Comparison of ENCODE assay signal across 18 cellular contexts in the genomic region with DNA sequence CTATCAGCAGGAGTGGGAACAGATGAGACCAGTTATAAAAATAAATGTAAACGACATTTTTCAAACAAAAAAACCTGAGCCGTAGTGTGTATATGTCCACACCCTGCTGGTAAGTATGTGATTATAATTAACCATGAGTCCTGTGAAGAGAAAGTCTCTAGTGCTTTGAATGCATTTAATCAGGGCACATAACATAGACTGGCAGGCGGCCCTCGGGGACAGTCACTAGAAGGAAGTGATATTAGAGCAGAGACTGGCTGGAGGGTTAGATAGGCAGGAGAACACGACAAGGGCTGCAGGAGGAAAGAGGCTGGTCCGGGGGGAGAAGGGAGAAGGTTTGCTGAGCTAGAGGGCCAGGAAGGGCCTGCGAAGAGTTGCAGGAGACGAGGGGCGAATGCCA. TPM values are rescaled to one million over a fixed set of nuclear protein-coding genes. Genes with fewer than 3 reads are reported as not detected.
DNase-seq lines count a peak whose midpoint lies in the region; ATAC-seq and TF ChIP-seq lines count a peak whose summit lies in the region.
"Had no signal": no experiment of that assay in that cellular context is flagged by ENCODE, and none has a peak within 500 bp of the region (broad histone marks: within the 10 kb centered on the region; RNA-seq: fewer than 3 reads in every experiment).

No MANE protein-coding gene starts in this region.

- TF ChIP-seq CTCF in endothelial cell (IDR thresholded peaks at IDR 0.05; ENCODE audit: unreplicated experiment) (no peak), esophagus squamous epithelium (IDR thresholded peaks at IDR 0.05) (no peak)

- H4K20me1 ChIP-seq in BLaER1 treated with 17β-estradiol and CSF1 and Interleukin-3, amounts not matched to agents 10 nM and 100 nM, result no peaks in the 10 kb centered on the region

- WGBS in esophagus squamous epithelium, 2 donors, result 53 to 60% methylated on average over 9 of the region's 9 CpGs
- WGBS in aorta, 2 donors, result 44 to 46% methylated on average over 9 of the region's 9 CpGs

- H3K27ac ChIP-seq in BLaER1 treated with 17β-estradiol and CSF1 and Interleukin-3, amounts not matched to agents 10 nM and 100 nM, result peak overlapping the region in 9 of 11 experiments; percentile 8 to 58 (median 29); a peak in 13 of 22 replicates
- no peak overlapping the region for H3K27ac ChIP-seq in naive thymus-derived CD4-positive, alpha-beta T cell (ENCODE audit: low read depth, low read length)
- peak overlapping the region in 1 of 4 donors; percentile 44 for H3K27ac ChIP-seq in esophagus squamous epithelium
- no peak overlapping the region for H3K27ac ChIP-seq in aorta (ENCODE audit: low read depth in 1 of 2, low read length in 2 of 2)
- H3K27ac ChIP-seq: GM23248, neutrophil had no signal

- peaks cover 13 to 25% (median 20%) of the 10 kb centered on the region in 10 experiments for H3K4me1 ChIP-seq in BLaER1 treated with 17β-estradiol and CSF1 and Interleukin-3, amounts not matched to agents 10 nM and 100 nM
- H3K4me1 ChIP-seq in naive thymus-derived CD4-positive, alpha-beta T cell (ENCODE audit: control insufficient read depth in 2 of 2, insufficient read depth in 2 of 2, low read length in 2 of 2), result no peaks in the 10 kb centered on the region
- peaks cover 0 to 13% (median 0%) of the 10 kb centered on the region in 3 donors for H3K4me1 ChIP-seq in esophagus squamous epithelium
- H3K4me1 ChIP-seq in aorta (ENCODE audit: control insufficient read depth in 1 of 2, insufficient read depth in 2 of 2, low read length in 2 of 2), result no peaks in the 10 kb centered on the region

- peak overlapping the region in 7 of 11 experiments; percentile 7 to 53 (median 44); a peak in 10 of 22 replicates for H3K9ac ChIP-seq in BLaER1 treated with 17β-estradiol and CSF1 and Interleukin-3, amounts not matched to agents 10 nM and 100 nM
- H3K9ac ChIP-seq: GM23248, SK-N-SH had no signal

- no peaks in the 10 kb centered on the region for H3K27me3 ChIP-seq in BLaER1 treated with 17β-estradiol and CSF1 and Interleukin-3, amounts not matched to agents 10 nM and 100 nM
- H3K27me3 ChIP-seq in naive thymus-derived CD4-positive, alpha-beta T cell (ENCODE audit: control insufficient read depth in 2 of 2, insufficient read depth in 2 of 2, low read length in 2 of 2), result peaks cover 0 to 2% of the 10 kb centered on the region in 2 donors
- H3K27me3 ChIP-seq in esophagus squamous epithelium, result no peaks in the 10 kb centered on the region
- H3K27me3 ChIP-seq in aorta (ENCODE audit: control insufficient read depth in 1 of 2, insufficient read depth in 2 of 2, low read length in 1 of 2), result no peaks in the 10 kb centered on the region

- TF ChIP-seq POLR2A in esophagus squamous epithelium (IDR thresholded peaks at IDR 0.05), result no peak

- peak; percentile 49 for ATAC-seq in naive thymus-derived CD4-positive, alpha-beta T cell
- no peak for ATAC-seq in aorta (ENCODE audit: low FRiP score)

- peak overlapping the region; percentile 32 for H3K27ac Mint-ChIP-seq in endothelial cell (ENCODE audit: unreplicated experiment)
- H3K27ac Mint-ChIP-seq in naive thymus-derived CD4-positive, alpha-beta T cell, result no peak overlapping the region
- H3K27ac Mint-ChIP-seq: activated CD4-positive, alpha-beta T cell treated with anti-CD3 and anti-CD28 coated beads, Interleukin-2, amount 10 ng/mL, durations not matched to agents 24 days and 14 days had no signal

- intact Hi-C loops in naive thymus-derived CD4-positive, alpha-beta T cell (cut with micrococcal nuclease), result no loop called here
- intact Hi-C loops in esophagus squamous epithelium (cut with DNase I), result no loop called here
- intact Hi-C loops in aorta (cut with DNase I), result no loop called here

- H3K36me3 Mint-ChIP-seq in endothelial cell (ENCODE audit: low read depth, unreplicated experiment), result peaks cover 3% of the 10 kb centered on the region
- H3K36me3 Mint-ChIP-seq in naive thymus-derived CD4-positive, alpha-beta T cell, result peaks cover 0 to 18% (median 0%) of the 10 kb centered on the region in 5 donors

- CTCF ChIA-PET in naive thymus-derived CD4-positive, alpha-beta T cell (lab: Charles Lee), result no interaction called here

- peak overlapping the region; percentile 21 for H3K4me3 Mint-ChIP-seq in endothelial cell (ENCODE audit: unreplicated experiment)
- no peak overlapping the region for H3K4me3 Mint-ChIP-seq in naive thymus-derived CD4-positive, alpha-beta T cell
- H3K4me3 Mint-ChIP-seq: activated CD4-positive, alpha-beta T cell treated with anti-CD3 and anti-CD28 coated beads, Interleukin-2, amount 10 ng/mL, durations not matched to agents 24 days and 14 days had no signal

- peaks cover under 1 to 12% (median 3%) of the 10 kb centered on the region in 11 experiments; a peak in 11 of 22 replicates for H3K9me3 ChIP-seq in BLaER1 treated with 17β-estradiol and CSF1 and Interleukin-3, amounts not matched to agents 10 nM and 100 nM (replicated peaks in 1 of 11)
- H3K9me3 ChIP-seq in naive thymus-derived CD4-positive, alpha-beta T cell (ENCODE audit: control insufficient read depth in 2 of 3, low read length in 3 of 3), result no peaks in the 10 kb centered on the region
- H3K9me3 ChIP-seq in esophagus squamous epithelium (no peaks in the 10 kb centered on the region), aorta (ENCODE audit: control insufficient read depth, low read length) (no peaks in the 10 kb centered on the region)
- H3K9me3 ChIP-seq: neutrophil, SK-N-SH had no signal

- H3K9me3 Mint-ChIP-seq in endothelial cell (ENCODE audit: unreplicated experiment), result no peaks in the 10 kb centered on the region
- peaks cover 0 to 16% (median 0%) of the 10 kb centered on the region in 11 donors for H3K9me3 Mint-ChIP-seq in naive thymus-derived CD4-positive, alpha-beta T cell

- peaks cover 10% of the 10 kb centered on the region for H3K27me3 Mint-ChIP-seq in endothelial cell (ENCODE audit: unreplicated experiment)
- H3K27me3 Mint-ChIP-seq in naive thymus-derived CD4-positive, alpha-beta T cell, result peaks cover 0 to 10% (median 0%) of the 10 kb centered on the region in 5 donors
- H3K27me3 Mint-ChIP-seq: activated CD4-positive, alpha-beta T cell treated with anti-CD3 and anti-CD28 coated beads, Interleukin-2, amount 10 ng/mL, durations not matched to agents 24 days and 14 days had no signal

- peak; percentile 30 for DNase-seq in NCI-H69 (lab: John Stamatoyannopoulos, UW)
- DNase-seq in endothelial cell (ENCODE audit: low spot score), result no peak
- DNase-seq in naive thymus-derived CD4-positive, alpha-beta T cell, result no peak
- DNase-seq in esophagus squamous epithelium (lab: John Stamatoyannopoulos, UW), result no peak
- no peak for DNase-seq in NCI-H2029 (lab: John Stamatoyannopoulos, UW)
- DNase-seq in aorta, result no peak
- DNase-seq: activated CD4-positive, alpha-beta T cell treated with anti-CD3 and anti-CD28 coated beads, Interleukin-2, amount 10 ng/mL, durations not matched to agents 24 days and 14 days; activated CD8-positive, alpha-beta memory T cell treated with anti-CD3 and anti-CD28 coated beads, Interleukin-2, amount 50 U/mL, for 48 hours; activated gamma-delta T cell; foreskin melanocyte; GM23248; KG1; NCI-H1092; NCI-H774; SK-N-SH; stimulated activated CD4-positive, alpha-beta T cell treated with anti-CD3 and anti-CD28 coated beads, Interleukin-12 subunit alpha, Interleukin-12 subunit beta, amount 100 ng/mL, for 4 hours had no signal

- peaks cover 63% of the 10 kb centered on the region for H3K4me1 Mint-ChIP-seq in endothelial cell (ENCODE audit: unreplicated experiment)
- H3K4me1 Mint-ChIP-seq in naive thymus-derived CD4-positive, alpha-beta T cell, result peaks cover 0 to 4% (median 0%) of the 10 kb centered on the region in 7 donors

- POLR2A ChIA-PET in naive thymus-derived CD4-positive, alpha-beta T cell (lab: Charles Lee), result no interaction called here

- H3K4me3 ChIP-seq in BLaER1 treated with 17β-estradiol and CSF1 and Interleukin-3, amounts not matched to agents 10 nM and 100 nM, result no peak overlapping the region
- H3K4me3 ChIP-seq in naive thymus-derived CD4-positive, alpha-beta T cell (ENCODE audit: low read length), result no peak overlapping the region
- H3K4me3 ChIP-seq in esophagus squamous epithelium (no peak overlapping the region), aorta (ENCODE audit: low read length in 2 of 2) (no peak overlapping the region)
- H3K4me3 ChIP-seq: GM23248 had no signal

- H3K36me3 ChIP-seq in BLaER1 treated with 17β-estradiol and CSF1 and Interleukin-3, amounts not matched to agents 10 nM and 100 nM, result no peaks in the 10 kb centered on the region
- no peaks in the 10 kb centered on the region for H3K36me3 ChIP-seq in naive thymus-derived CD4-positive, alpha-beta T cell (ENCODE audit: control insufficient read depth in 2 of 3, insufficient read depth in 3 of 3, low read length in 3 of 3)
- H3K36me3 ChIP-seq in esophagus squamous epithelium, result no peaks in the 10 kb centered on the region
- H3K36me3 ChIP-seq in aorta (ENCODE audit: control insufficient read depth in 1 of 2, insufficient read depth in 2 of 2, low read length in 1 of 2), result no peaks in the 10 kb centered on the region
- H3K36me3 ChIP-seq: neutrophil had no signal

- H3K4me2 ChIP-seq in BLaER1 treated with 17β-estradiol and CSF1 and Interleukin-3, amounts not matched to agents 10 nM and 100 nM, result peak overlapping the region; percentile 35 to 72 (median 61)
- H3K4me2 ChIP-seq: SK-N-SH had no signal

RNA-seq across cellular contexts. Expression of gene ELK3, which starts 23.8 kb away (rescaled TPM):
- total RNA-seq in endothelial cell (ENCODE audit: unreplicated experiment) (294 TPM), esophagus squamous epithelium (10 to 100 TPM; 24.8 to 44.0 (median 34.8) TPM), aorta (10 to 100 TPM; 57.8 to 73.8 TPM)
- 10 to 100 TPM; 24.9 to 52.3 (median 34.7) TPM for total RNA-seq in naive thymus-derived CD4-positive, alpha-beta T cell
- 10 to 100 TPM; 16.8 to 22.1 TPM for polyA plus RNA-seq in naive thymus-derived CD4-positive, alpha-beta T cell
- polyA plus RNA-seq in aorta, result 10 to 100 TPM; 13.6 to 14.2 TPM

Comparison
In these comparisons a context has a peak if more than half of its experiments do, and no peak if none do; other contexts are left out.
1. H3K27ac ChIP-seq: peak in BLaER1 treated with 17β-estradiol and CSF1 and Interleukin-3, amounts not matched to agents 10 nM and 100 nM (9 of 11); none in naive thymus-derived CD4-positive, alpha-beta T cell (single experiment) and aorta (0 of 2).